ENCODE assay signal across 8 cellular contexts in genomic region chr3:193831495-193832455, GRCh38.
DNase-seq lines count a peak whose midpoint lies in the region; ATAC-seq lines count a peak whose summit lies in the region.

No MANE protein-coding gene starts in this region.

- no peaks in the 10 kb centered on the region for H3K4me1 Mint-ChIP-seq in T-cell

- CTCF ChIA-PET in T-cell (lab: Charles Lee) = no interaction called here

- ATAC-seq in HG03196 (IDR thresholded peaks at IDR 0.05; ENCODE audit: unreplicated experiment) (peak; percentile 61), T-cell (replicated peaks in 1 of 4) (no peak)

- H3K9me3 Mint-ChIP-seq in T-cell = no peaks in the 10 kb centered on the region

- DNase-seq in NCI-H2171 treated with DMSO at 0.1 percent for 48 hours (lab: John Stamatoyannopoulos, UW) = peak; percentile 17
- DNase-seq in NCI-H2171 (lab: John Stamatoyannopoulos, UW) = no peak
- DNase-seq in amygdala (lab: John Stamatoyannopoulos, UW) = peak in 41 of 56 donors; percentile 4 to 88 (median 52)
- peak; percentile 78 for DNase-seq in midbrain (lab: John Stamatoyannopoulos, UW)
- no peak for DNase-seq in activated CD4-positive, alpha-beta T cell treated with anti-CD3 and anti-CD28 coated beads, Interleukin-2, amount 50 U/mL, for 48 hours
- DNase-seq in T-cell = no peak
- DNase-seq in DMS114 treated with DMSO at 0.1 percent for 48 hours (lab: John Stamatoyannopoulos, UW; ENCODE audit: unreplicated experiment) = no peak

- H3K4me3 Mint-ChIP-seq in T-cell = no peak overlapping the region

- no peaks in the 10 kb centered on the region for H3K36me3 Mint-ChIP-seq in T-cell

- POLR2A ChIA-PET in T-cell (lab: Charles Lee) = no interaction called here

- peaks cover 3 to 29% of the 10 kb centered on the region in 2 donors for H3K27me3 Mint-ChIP-seq in T-cell

- no peak overlapping the region for H3K27ac Mint-ChIP-seq in T-cell

Comparison
In these comparisons a context has a peak if more than half of its experiments do, and no peak if none do; other contexts are left out.
1. DNase-seq: peak in NCI-H2171 treated with DMSO at 0.1 percent for 48 hours (single experiment), amygdala (41 of 56) and midbrain (single experiment); none in NCI-H2171 (single experiment), activated CD4-positive, alpha-beta T cell treated with anti-CD3 and anti-CD28 coated beads, Interleukin-2, amount 50 U/mL, for 48 hours (0 of 2), T-cell (0 of 34) and DMS114 treated with DMSO at 0.1 percent for 48 hours (single experiment).